In the genomic region with DNA sequence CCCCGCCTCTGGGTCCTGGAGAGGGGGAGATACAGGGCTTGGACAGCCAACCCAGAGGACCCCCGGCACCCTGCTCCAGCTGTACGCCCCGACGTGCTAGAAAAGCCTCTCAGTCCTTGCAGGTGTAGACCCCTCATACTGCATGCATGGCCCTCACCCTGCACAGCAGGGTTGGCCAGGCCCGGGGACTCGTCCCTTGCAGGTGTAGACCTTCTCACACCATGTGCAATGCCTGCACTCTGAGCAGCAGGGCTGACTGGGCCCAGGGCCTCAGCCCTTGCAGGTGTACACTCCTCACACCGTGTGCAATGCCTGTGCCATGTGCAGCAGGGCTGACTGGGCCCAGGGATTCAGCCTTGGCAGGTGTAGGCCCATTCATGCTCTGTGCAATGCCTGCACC, we compare ENCODE assay signal across 24 cellular contexts. TPM values are rescaled to one million over a fixed set of nuclear protein-coding genes. Genes with fewer than 3 reads are reported as not detected.
"Had no signal": no experiment of that assay in that cellular context is flagged by ENCODE, and none has a peak within 500 bp of the region (broad histone marks: within the 10 kb centered on the region; RNA-seq: fewer than 3 reads in every experiment).

No MANE protein-coding gene starts in this region.

- H3K9me3 ChIP-seq: esophagus muscularis mucosa, gastroesophageal sphincter, left lung, lower lobe of right lung, pancreas, right lobe of liver, thoracic aorta, tibial nerve, upper lobe of left lung had no signal

- DNase-seq: dermis blood vessel endothelial cell; effector memory CD4-positive, alpha-beta T cell; foreskin keratinocyte; lower lobe of right lung; naive thymus-derived CD8-positive, alpha-beta T cell; nephron progenitor cell; occipital lobe; retina; right lobe of liver; small intestine; stimulated activated CD4-positive, alpha-beta T cell treated with anti-CD3 and anti-CD28 coated beads, Interleukin-15, amount 100 ng/mL, for 24 hours; stimulated activated CD4-positive, alpha-beta T cell treated with anti-CD3 and anti-CD28 coated beads, Interleukin-2, amount 100 ng/mL, for 48 hours; stimulated activated naive B cell treated with anti-CD40 and anti-IgM and Interleukin-4, amounts not matched to agents 10 μg/mL and 1 μg/mL and 100 μg/mL, for 72 hours; upper lobe of left lung had no signal

- ATAC-seq: foreskin keratinocyte; gastroesophageal sphincter; left lung; lower lobe of right lung; naive thymus-derived CD8-positive, alpha-beta T cell; pancreas; right lobe of liver had no signal

- H3K27me3 ChIP-seq: esophagus muscularis mucosa, foreskin keratinocyte, gastroesophageal sphincter, left lung, pancreas, right lobe of liver, tibial nerve, upper lobe of left lung had no signal

- H3K27ac ChIP-seq: coronary artery, esophagus muscularis mucosa, foreskin keratinocyte, gastroesophageal sphincter, left lung, lower lobe of right lung, pancreas, right lobe of liver, thoracic aorta, upper lobe of left lung had no signal

- H3K36me3 ChIP-seq: left lung, pancreas, right lobe of liver, thoracic aorta had no signal

- H3K4me3 ChIP-seq: coronary artery, esophagus muscularis mucosa, gastroesophageal sphincter, left lung, lower lobe of right lung, pancreas, right lobe of liver, thoracic aorta, tibial nerve, upper lobe of left lung had no signal

- FAIRE-seq: endothelial cell of umbilical vein, keratinocyte, pancreas, small intestine, urothelium cell line had no signal

- H3K4me1 ChIP-seq: left lung, pancreas, right lobe of liver had no signal

RNA-seq across cellular contexts. Expression of a gene that starts 26.8 kb away (rescaled TPM):
- total RNA-seq: naive thymus-derived CD8-positive, alpha-beta T cell had no signal
- polyA plus RNA-seq: naive thymus-derived CD8-positive, alpha-beta T cell had no signal
